8 cellular contexts compared by ENCODE assay signal in genomic region chr7:148697950-148698396, GRCh38. TPM values are rescaled to one million over a fixed set of nuclear protein-coding genes. Genes with fewer than 3 reads are reported as not detected.
A peak's percentile ranks its signal among the peaks of the same experiment; 100 is the strongest.
DNase-seq lines count a peak whose midpoint lies in the region; ATAC-seq and TF ChIP-seq lines count a peak whose summit lies in the region.

No MANE protein-coding gene starts in this region.

- H3K9me3 Mint-ChIP-seq in CD4-positive, alpha-beta T cell, result no peaks in the 10 kb centered on the region
- no peaks in the 10 kb centered on the region for H3K9me3 Mint-ChIP-seq in natural killer cell treated with Interleukin-12 subunit alpha and Interleukin-12 subunit beta and Interleukin-15 and Interleukin-18, amount 100 ng/mL, for 72 hours

- H3F3A ChIP-seq in PC-9 (ENCODE audit: insufficient read depth, low read depth), result peaks cover 5% of the 10 kb centered on the region; the same call in 1 of the 2 replicates

- CTCF ChIA-PET in CD4-positive, alpha-beta T cell (lab: Charles Lee), result interaction anchor here (1.0 to 1.6 kb wide), 4 partner anchors 77 to 449 kb away, joined by 3 to 5 read pairs (median 4); partner anchors contain the start of gene ZNF398
- CTCF ChIA-PET in PC-9 (lab: Charles Lee), result interaction anchor here (0.6 to 0.7 kb wide), 2 partner anchors 331 to 1637 kb away, joined by 5 to 11 read pairs; no protein-coding TSS in a partner anchor

- intact Hi-C loops in CD4-positive, alpha-beta T cell (cut with DNase I, micrococcal nuclease), result loop anchor here (2.0 to 10.0 kb wide), 9 partner anchors 39 to 427 kb away; partner anchors contain the start of genes EZH2 (in 1 of the 2) and ZNF425 (in 1 of the 2)
- intact Hi-C loops in PC-9 (cut with micrococcal nuclease; ENCODE audit: unreplicated experiment) (loop anchor here (1.0 to 5.0 kb wide), 3 partner anchors 74 to 264 kb away; no protein-coding TSS in a partner anchor), dorsolateral prefrontal cortex (cut with DNase I) (loop anchor here (2.0 to 10.0 kb wide), 3 partner anchors 189 to 331 kb away; partner anchors contain the start of gene PDIA4 (in 1 of the 2))

- H2AFZ ChIP-seq in PC-9, result peak overlapping the region; percentile 98

- H3K4me1 Mint-ChIP-seq in CD4-positive, alpha-beta T cell (ENCODE audit: low read depth), result peaks cover 48% of the 10 kb centered on the region
- peaks cover 48 to 60% of the 10 kb centered on the region in 2 donors for H3K4me1 Mint-ChIP-seq in natural killer cell treated with Interleukin-12 subunit alpha and Interleukin-12 subunit beta and Interleukin-15 and Interleukin-18, amount 100 ng/mL, for 72 hours (ENCODE audit: low read depth in 2 of 2)

- peaks cover 34% of the 10 kb centered on the region for H3K4me1 ChIP-seq in PC-9 (replicated peaks; ENCODE audit: insufficient read depth)

- H3K27ac Mint-ChIP-seq in CD4-positive, alpha-beta T cell, result peak overlapping the region; percentile 88
- H3K27ac Mint-ChIP-seq in natural killer cell treated with Interleukin-12 subunit alpha and Interleukin-12 subunit beta and Interleukin-15 and Interleukin-18, amount 100 ng/mL, for 72 hours, result peak overlapping the region; percentile 20 to 93

- peak overlapping the region; percentile 98 for H3K4me2 ChIP-seq in PC-9

- H3K9me3 ChIP-seq in CD4-positive, alpha-beta T cell (ENCODE audit: control insufficient read depth, low read length), result no peaks in the 10 kb centered on the region
- H3K9me3 ChIP-seq in PC-9 (ENCODE audit: insufficient read depth, low read depth), result no peaks in the 10 kb centered on the region

- H3K27ac ChIP-seq in CD4-positive, alpha-beta T cell (ENCODE audit: low read depth, low read length), result peak overlapping the region; percentile 71
- H3K27ac ChIP-seq in PC-9 (peak overlapping the region; percentile 79; the same call in 1 of the 2 replicates), dorsolateral prefrontal cortex (peak overlapping the region; percentile 61 to 99 (median 94))

- TF ChIP-seq CTCF in CD4-positive, alpha-beta T cell (IDR thresholded peaks at IDR 0.05), result no peak
- TF ChIP-seq CTCF in PC-9 (conservative IDR thresholded peaks at IDR 0.05) (no peak), dorsolateral prefrontal cortex (IDR thresholded peaks at IDR 0.05 in 54 of 56, conservative IDR thresholded peaks at IDR 0.05 in 2 of 56; ENCODE audit: low read depth in 1 of 56, partially characterized antibody in 56 of 56) (no peak)

- H3K79me2 ChIP-seq in PC-9 (ENCODE audit: low read depth), result peaks cover 52% of the 10 kb centered on the region

- DNase-seq in CD4-positive, alpha-beta T cell, result peak in 4 of 10 experiments; percentile 7 to 13 (median 10)
- DNase-seq in PC-9 (no peak), dorsolateral prefrontal cortex (peak in 2 of 10 donors; percentile 23 to 44), DMS53 (lab: John Stamatoyannopoulos, UW) (no peak)
- no peak for DNase-seq in natural killer cell treated with Interleukin-12 subunit alpha and Interleukin-12 subunit beta and Interleukin-15 and Interleukin-18, amount 100 ng/mL, for 72 hours (ENCODE audit: low spot score)

- BruUV-seq in PC-9 (replicated peaks; lab: Mats Ljungman, UMichigan), result TSS peak; percentile 69

- H3K36me3 Mint-ChIP-seq in CD4-positive, alpha-beta T cell (ENCODE audit: low read depth), result peaks cover 13% of the 10 kb centered on the region
- H3K36me3 Mint-ChIP-seq in natural killer cell treated with Interleukin-12 subunit alpha and Interleukin-12 subunit beta and Interleukin-15 and Interleukin-18, amount 100 ng/mL, for 72 hours, result peaks cover 7% of the 10 kb centered on the region

- no peaks in the 10 kb centered on the region for H3K36me3 ChIP-seq in PC-9 (ENCODE audit: low read depth)

- H3K27me3 Mint-ChIP-seq in CD4-positive, alpha-beta T cell, result no peaks in the 10 kb centered on the region
- H3K27me3 Mint-ChIP-seq in natural killer cell treated with Interleukin-12 subunit alpha and Interleukin-12 subunit beta and Interleukin-15 and Interleukin-18, amount 100 ng/mL, for 72 hours, result no peaks in the 10 kb centered on the region

- peak overlapping the region; percentile 91 for H3K4me3 Mint-ChIP-seq in CD4-positive, alpha-beta T cell
- H3K4me3 Mint-ChIP-seq in natural killer cell treated with Interleukin-12 subunit alpha and Interleukin-12 subunit beta and Interleukin-15 and Interleukin-18, amount 100 ng/mL, for 72 hours, result peak overlapping the region; percentile 97

- no peaks in the 10 kb centered on the region for H3K9me2 ChIP-seq in PC-9 (ENCODE audit: insufficient read depth)

- POLR2A ChIA-PET in CD4-positive, alpha-beta T cell (lab: Charles Lee), result interaction anchor here (0.6 to 3.3 kb wide), 33 partner anchors 8 to 449 kb away, joined by 3 to 32 read pairs (median 5); partner anchors contain the start of genes EZH2, PDIA4 and ZNF398
- POLR2A ChIA-PET in PC-9 (lab: Charles Lee; ENCODE audit: unreplicated experiment), result no interaction called here

- H4K20me1 ChIP-seq in PC-9 (ENCODE audit: insufficient read depth), result peaks cover 32% of the 10 kb centered on the region

- H3K4me3 ChIP-seq in PC-9 (peak overlapping the region; percentile 76), dorsolateral prefrontal cortex (peak overlapping the region; percentile 68 to 98 (median 90))

- ATAC-seq in CD4-positive, alpha-beta T cell (ENCODE audit: poor library complexity), result peak; percentile 2
- ATAC-seq in GM21526 (IDR thresholded peaks at IDR 0.05; ENCODE audit: low FRiP score, unreplicated experiment) (peak; percentile 1), GM18858 (IDR thresholded peaks at IDR 0.05; ENCODE audit: unreplicated experiment) (no peak), HG02623 (IDR thresholded peaks at IDR 0.05; ENCODE audit: unreplicated experiment) (no peak)
- ATAC-seq in natural killer cell treated with Interleukin-12 subunit alpha and Interleukin-12 subunit beta and Interleukin-15 and Interleukin-18, amount 100 ng/mL, for 72 hours, result no peak

- H3K27me3 ChIP-seq in CD4-positive, alpha-beta T cell (ENCODE audit: control insufficient read depth, insufficient read depth, low read length), result no peaks in the 10 kb centered on the region
- H3K27me3 ChIP-seq in PC-9 (ENCODE audit: insufficient read depth, low read depth), result no peaks in the 10 kb centered on the region
- H3K27me3 ChIP-seq in dorsolateral prefrontal cortex, result no peaks in the 10 kb centered on the region

RNA-seq across cellular contexts. Expression of gene CUL1, which starts 0.7 kb away (rescaled TPM):
- 10 to 100 TPM; 31.0 to 31.2 TPM for total RNA-seq in CD4-positive, alpha-beta T cell
- 54.7 and 78.3 TPM in 2 replicates for total RNA-seq in PC-9 (2021)
- total RNA-seq in dorsolateral prefrontal cortex, result 10 to 100 TPM; 36.5 to 74.2 (median 59.6) TPM
- total RNA-seq in natural killer cell treated with Interleukin-12 subunit alpha and Interleukin-12 subunit beta and Interleukin-15 and Interleukin-18, amount 100 ng/mL, for 72 hours, result 10 to 100 TPM; 59.5 to 69.5 TPM

Comparison
In these comparisons a context has a peak if more than half of its experiments do, and no peak if none do; other contexts are left out.
1. ATAC-seq: peak in CD4-positive, alpha-beta T cell (single experiment) and GM21526 (single experiment); none in natural killer cell treated with Interleukin-12 subunit alpha and Interleukin-12 subunit beta and Interleukin-15 and Interleukin-18, amount 100 ng/mL, for 72 hours (0 of 2), GM18858 (single experiment) and HG02623 (single experiment).
2. Peak in every context shown above with its lines, with median percentiles within 50 percentile points of each other: H3K27ac ChIP-seq.